Comparison of ENCODE assay signal across 1 cellular context in genomic region chr7:100128602-100128963, GRCh38.
TF ChIP-seq lines count a peak whose summit lies in the region.

No MANE protein-coding gene starts in this region.

TF ChIP-seq in HepG2, 621 proteins besides CTCF, POLR2A, EP300 and RAD21:
- TF ChIP-seq ZNF770 (CRISPR knock-in tag; IDR thresholded peaks at IDR 0.05) (peak; percentile 50), ZNF263 (CRISPR knock-in tag; IDR thresholded peaks at IDR 0.05) (no peak), HIC2 (CRISPR knock-in tag; IDR thresholded peaks at IDR 0.05; ENCODE audit: low read depth) (no peak), JDP2 (CRISPR knock-in tag; IDR thresholded peaks at IDR 0.05; ENCODE audit: borderline replicate concordance) (no peak), ZNF777 (CRISPR knock-in tag; IDR thresholded peaks at IDR 0.05) (no peak), SUZ12 (IDR thresholded peaks at IDR 0.05; ENCODE audit: low read depth, low read length) (no peak), ZBTB25 (CRISPR knock-in tag; IDR thresholded peaks at IDR 0.05) (no peak), THAP8 (CRISPR knock-in tag; IDR thresholded peaks at IDR 0.05; ENCODE audit: borderline replicate concordance) (no peak), SKIL (CRISPR knock-in tag; IDR thresholded peaks at IDR 0.05; ENCODE audit: borderline replicate concordance) (no peak), CBX1 (IDR thresholded peaks at IDR 0.05; ENCODE audit: low read depth) (no peak), ZNF557 (CRISPR knock-in tag; IDR thresholded peaks at IDR 0.05) (no peak), ZNF12 (CRISPR knock-in tag; IDR thresholded peaks at IDR 0.05) (0 out of 2 replicates have a peak, but pooled peaks have one; percentile 50)
TF ChIP-seq in HepG2: peak in this region for 2.
